ENCODE assay signal across 12 cellular contexts in genomic region chr2:129483366-129483765, GRCh38.
DNase-seq lines count a peak whose midpoint lies in the region; ATAC-seq lines count a peak whose summit lies in the region.
"Had no signal": no experiment of that assay in that cellular context is flagged by ENCODE, and none has a peak within 500 bp of the region (broad histone marks: within the 10 kb centered on the region; RNA-seq: fewer than 3 reads in every experiment).

No MANE protein-coding gene starts in this region.

- ATAC-seq in GM19467 (IDR thresholded peaks at IDR 0.05; ENCODE audit: unreplicated experiment): peak; percentile 52
- peak; percentile 73 for ATAC-seq in HG03108 (IDR thresholded peaks at IDR 0.05; ENCODE audit: unreplicated experiment)
- ATAC-seq: SK-N-SH treated with all-trans-retinoic acid at 6 μM for 48 hours had no signal

- DNase-seq in CD1c-positive myeloid dendritic cell (ENCODE audit: extremely low spot score) (peak; percentile 34), RPMI8226 (peak; percentile 42), amniotic stem cell (lab: John Stamatoyannopoulos, UW) (no peak), NCI-H446 (lab: John Stamatoyannopoulos, UW) (no peak), NCI-H2081 treated with DMSO at 0.1 percent for 48 hours (lab: John Stamatoyannopoulos, UW) (no peak), DMS79 treated with DMSO at 0.1 percent for 48 hours (lab: John Stamatoyannopoulos, UW) (no peak)
- DNase-seq: aorta, GOT3, NCI-H2227 treated with DMSO at 0.1 percent for 48 hours had no signal

Comparison
In these comparisons a context has a peak if more than half of its experiments do, and no peak if none do; other contexts are left out.
1. DNase-seq: peak in CD1c-positive myeloid dendritic cell (single experiment) and RPMI8226 (single experiment); none in amniotic stem cell (single experiment), NCI-H446 (0 of 2), NCI-H2081 treated with DMSO at 0.1 percent for 48 hours (single experiment) and DMS79 treated with DMSO at 0.1 percent for 48 hours (single experiment).